15 cellular contexts compared by ENCODE assay signal in genomic region chr2:237873961-237874551, GRCh38. TPM values are rescaled to one million over a fixed set of nuclear protein-coding genes. Genes with fewer than 3 reads are reported as not detected.
DNase-seq lines count a peak whose midpoint lies in the region; ATAC-seq, FAIRE-seq and TF ChIP-seq lines count a peak whose summit lies in the region.
"Had no signal": no experiment of that assay in that cellular context is flagged by ENCODE, and none has a peak within 500 bp of the region (broad histone marks: within the 10 kb centered on the region; RNA-seq: fewer than 3 reads in every experiment).

No MANE protein-coding gene starts in this region.

- H3K4me3 Mint-ChIP-seq in CD4-positive, alpha-beta T cell: peak overlapping the region; percentile 20
- H3K4me3 Mint-ChIP-seq: activated CD4-positive, alpha-beta T cell treated with anti-CD3 and anti-CD28 coated beads, Interleukin-2, amount 10 ng/mL, durations not matched to agents 24 days and 14 days had no signal

- no peaks in the 10 kb centered on the region for H3K9me3 Mint-ChIP-seq in CD4-positive, alpha-beta T cell
- H3K9me3 Mint-ChIP-seq: activated CD4-positive, alpha-beta T cell treated with anti-CD3 and anti-CD28 coated beads, Interleukin-2, amount 10 ng/mL, durations not matched to agents 24 days and 14 days had no signal

- H3K27ac Mint-ChIP-seq in CD4-positive, alpha-beta T cell: no peak overlapping the region
- H3K27ac Mint-ChIP-seq: activated CD4-positive, alpha-beta T cell treated with anti-CD3 and anti-CD28 coated beads, Interleukin-2, amount 10 ng/mL, durations not matched to agents 24 days and 14 days had no signal

- CTCF ChIA-PET in CD4-positive, alpha-beta T cell (lab: Charles Lee): no interaction called here

- no peaks in the 10 kb centered on the region for H3K9me3 ChIP-seq in CD4-positive, alpha-beta T cell (ENCODE audit: control insufficient read depth, low read length)
- H3K9me3 ChIP-seq in SK-N-MC (ENCODE audit: low read depth, low read length) (no peaks in the 10 kb centered on the region), kidney (ENCODE audit: control insufficient read depth in 1 of 2, low read length in 2 of 2) (no peaks in the 10 kb centered on the region), skeletal muscle satellite cell (replicated peaks; ENCODE audit: low read length) (no peaks in the 10 kb centered on the region), MG63 (no peaks in the 10 kb centered on the region)
- H3K9me3 ChIP-seq: testis had no signal

- no peak overlapping the region for H3K27ac ChIP-seq in CD4-positive, alpha-beta T cell (ENCODE audit: low read depth, low read length)
- H3K27ac ChIP-seq in SK-N-MC (peak overlapping the region; percentile 73), kidney (ENCODE audit: low read depth in 2 of 2, low read length in 2 of 2) (no peak overlapping the region)
- H3K27ac ChIP-seq: testis had no signal

- intact Hi-C loops in CD4-positive, alpha-beta T cell (cut with DNase I, micrococcal nuclease): no loop called here
- intact Hi-C loops in kidney (cut with DNase I): no loop called here

- peaks cover 3% of the 10 kb centered on the region for H3K27me3 ChIP-seq in CD4-positive, alpha-beta T cell (ENCODE audit: control insufficient read depth, insufficient read depth, low read length)
- H3K27me3 ChIP-seq in skeletal muscle satellite cell (ENCODE audit: control insufficient read depth, insufficient read depth, low read length): no peaks in the 10 kb centered on the region
- H3K27me3 ChIP-seq in MG63: no peaks in the 10 kb centered on the region
- H3K27me3 ChIP-seq: testis had no signal

- FAIRE-seq in kidney (lab: Jason Lieb, UNC): no peak

- TF ChIP-seq CTCF in CD4-positive, alpha-beta T cell (IDR thresholded peaks at IDR 0.05): no peak
- TF ChIP-seq CTCF in kidney (IDR thresholded peaks at IDR 0.05; ENCODE audit: borderline replicate concordance, extremely low read depth, insufficient read depth): no peak

- H3K4me1 Mint-ChIP-seq in CD4-positive, alpha-beta T cell (ENCODE audit: low read depth): peaks cover 13% of the 10 kb centered on the region

- H3K36me3 ChIP-seq in SK-N-MC (ENCODE audit: insufficient read depth, low read length) (no peaks in the 10 kb centered on the region; the same call in 1 of the 2 replicates), kidney (ENCODE audit: control insufficient read depth in 1 of 2, insufficient read depth in 2 of 2, low read length in 2 of 2) (no peaks in the 10 kb centered on the region), skeletal muscle satellite cell (ENCODE audit: insufficient read depth, low read length) (peaks cover 10% of the 10 kb centered on the region), MG63 (peaks cover 47% of the 10 kb centered on the region)

- POLR2A ChIA-PET in CD4-positive, alpha-beta T cell (lab: Charles Lee): no interaction called here

- H3K4me1 ChIP-seq in kidney (ENCODE audit: control insufficient read depth in 1 of 2, insufficient read depth in 1 of 2, low read depth in 1 of 2, low read length in 2 of 2): no peaks in the 10 kb centered on the region
- H3K4me1 ChIP-seq in skeletal muscle satellite cell (ENCODE audit: control insufficient read depth, insufficient read depth, low read length): peaks cover 68% of the 10 kb centered on the region

- H3K4me2 ChIP-seq in skeletal muscle satellite cell (ENCODE audit: low read length): peak overlapping the region; percentile 72

- H3K4me3 ChIP-seq in SK-N-MC (no peak overlapping the region), kidney (ENCODE audit: low read length in 2 of 2) (no peak overlapping the region), skeletal muscle satellite cell (ENCODE audit: low read length) (peak overlapping the region; percentile 45), MG63 (no peak overlapping the region)
- H3K4me3 ChIP-seq: testis had no signal

- H3K36me3 Mint-ChIP-seq in CD4-positive, alpha-beta T cell (ENCODE audit: low read depth): no peaks in the 10 kb centered on the region

- no peak for ATAC-seq in CD4-positive, alpha-beta T cell (ENCODE audit: poor library complexity)

- no peak overlapping the region for H3K9ac ChIP-seq in SK-N-MC (ENCODE audit: insufficient read length)
- H3K9ac ChIP-seq in kidney (ENCODE audit: low read length in 2 of 2): no peak overlapping the region
- H3K9ac ChIP-seq in skeletal muscle satellite cell (ENCODE audit: low read depth, low read length): peak overlapping the region; percentile 18

- H3K27me3 Mint-ChIP-seq in CD4-positive, alpha-beta T cell: peaks cover 13% of the 10 kb centered on the region

- DNase-seq in CD4-positive, alpha-beta T cell: no peak
- DNase-seq in SK-N-MC (ENCODE audit: low read depth, low spot score): no peak
- DNase-seq in kidney: peak; percentile 76
- DNase-seq in OCI-M2 (lab: John Stamatoyannopoulos, UW; ENCODE audit: unreplicated experiment): no peak
- no peak for DNase-seq in NCI-H1092 treated with DMSO at 0.1 percent for 48 hours (lab: John Stamatoyannopoulos, UW)
- DNase-seq in activated CD4-positive, CD25-positive, alpha-beta regulatory T cell (lab: John Stamatoyannopoulos, UW): no peak
- no peak for DNase-seq in MG63
- DNase-seq: activated T-cell treated with anti-CD3 and anti-CD28 coated beads, Interleukin-2, amount 50 U/mL, for 1 hour; central memory CD4-positive, alpha-beta T cell; midbrain; NCI-H1930; NCI-H774; testis had no signal

RNA-seq across cellular contexts. Expression of gene RAMP1, which starts 14.6 kb away (rescaled TPM):
- not detected for total RNA-seq in CD4-positive, alpha-beta T cell
- total RNA-seq in kidney: 8.8 TPM
- polyA plus RNA-seq in kidney (ENCODE audit: insufficient read depth, low read depth, low replicate concordance): 17.3 TPM
- 4.8 TPM in 1 of 2 replicates, not detected in the other for total RNA-seq in skeletal muscle satellite cell (2012; rRNA removed)
- total RNA-seq in MG63 (2014; rRNA removed; shearing (Covaris generic); ENCODE audit: low replicate concordance): 125 and 192 TPM in 2 replicates

Comparison
In these comparisons a context has a peak if more than half of its experiments do, and no peak if none do; other contexts are left out.
1. RNA of gene RAMP1, which starts 14.6 kb away (total RNA-seq): 125 to 192 TPM in MG63; 8.8 TPM in kidney (single experiment) and not detected in CD4-positive, alpha-beta T cell; every median in the first group is over 10 times any median in the second.